11 cellular contexts compared by ENCODE assay signal in the genomic region with DNA sequence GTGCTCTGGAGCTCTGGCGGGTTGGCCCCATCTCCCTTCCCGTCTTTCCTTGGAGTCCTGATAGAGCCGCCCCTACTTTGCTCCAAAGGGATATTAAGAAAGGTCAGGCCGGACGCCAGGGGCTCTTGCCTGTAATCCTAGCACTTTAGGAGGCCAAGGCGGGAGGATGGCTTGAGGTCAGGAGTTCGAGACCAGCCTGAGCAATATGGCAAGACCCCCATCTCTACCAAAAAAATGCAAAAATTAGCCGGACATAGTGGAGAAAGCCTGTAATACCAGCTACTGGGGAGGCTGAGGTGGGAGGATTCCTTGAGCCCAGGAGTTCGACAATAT. TPM values are rescaled to one million over a fixed set of nuclear protein-coding genes. Genes with fewer than 3 reads are reported as not detected.
DNase-seq lines count a peak whose midpoint lies in the region; ATAC-seq and TF ChIP-seq lines count a peak whose summit lies in the region.
"Had no signal": no experiment of that assay in that cellular context is flagged by ENCODE, and none has a peak within 500 bp of the region (broad histone marks: within the 10 kb centered on the region; RNA-seq: fewer than 3 reads in every experiment).

No MANE protein-coding gene starts in this region.

- DNase-seq in stimulated activated naive CD8-positive, alpha-beta T cell treated with anti-CD3 and anti-CD28 coated beads, Interleukin-15, amount 100 ng/mL, for 72 hours: no peak
- DNase-seq in stimulated activated naive CD8-positive, alpha-beta T cell treated with anti-CD3 and anti-CD28 coated beads, Interleukin-15, Interleukin-2, amounts not matched to agents 100 U/mL and 50 U/mL, for 24 hours: no peak
- DNase-seq in colonic mucosa: no peak
- no peak for DNase-seq in nephron progenitor cell
- no peak for DNase-seq in vagina (ENCODE audit: extremely low spot score in 2 of 2)
- DNase-seq in H7: no peak
- no peak for DNase-seq in kidney glomerular epithelial cell (lab: John Stamatoyannopoulos, UW)

- H3K27me3 Mint-ChIP-seq in stimulated activated naive CD8-positive, alpha-beta T cell treated with anti-CD3 and anti-CD28 coated beads, Interleukin-15, amount 100 ng/mL, for 72 hours: peaks cover 94% of the 10 kb centered on the region
- peaks cover 83% of the 10 kb centered on the region for H3K27me3 Mint-ChIP-seq in nephron progenitor cell (ENCODE audit: low read depth, poor library complexity)

- no peak overlapping the region for H3K9ac ChIP-seq in colonic mucosa (ENCODE audit: low read depth in 2 of 2, low read length in 2 of 2)

- H3K4me1 Mint-ChIP-seq in stimulated activated naive CD8-positive, alpha-beta T cell treated with anti-CD3 and anti-CD28 coated beads, Interleukin-15, amount 100 ng/mL, for 72 hours: peaks cover 16% of the 10 kb centered on the region
- peaks cover 12% of the 10 kb centered on the region for H3K4me1 Mint-ChIP-seq in nephron progenitor cell

- H3K9me3 Mint-ChIP-seq in stimulated activated naive CD8-positive, alpha-beta T cell treated with anti-CD3 and anti-CD28 coated beads, Interleukin-15, amount 100 ng/mL, for 72 hours: no peaks in the 10 kb centered on the region
- no peaks in the 10 kb centered on the region for H3K9me3 Mint-ChIP-seq in nephron progenitor cell

- H3K27ac Mint-ChIP-seq in stimulated activated naive CD8-positive, alpha-beta T cell treated with anti-CD3 and anti-CD28 coated beads, Interleukin-15, amount 100 ng/mL, for 72 hours: no peak overlapping the region
- H3K27ac Mint-ChIP-seq in nephron progenitor cell: no peak overlapping the region
- H3K27ac Mint-ChIP-seq: activated CD4-positive, alpha-beta T cell treated with anti-CD3 and anti-CD28 coated beads for 36 hours had no signal

- H3K27ac ChIP-seq in colonic mucosa (no peak overlapping the region), vagina (no peak overlapping the region)

- no peak for ATAC-seq in stimulated activated naive CD8-positive, alpha-beta T cell treated with anti-CD3 and anti-CD28 coated beads, Interleukin-15, amount 100 ng/mL, for 72 hours
- no peak for ATAC-seq in stimulated activated naive CD8-positive, alpha-beta T cell treated with anti-CD3 and anti-CD28 coated beads, Interleukin-15, Interleukin-2, amounts not matched to agents 100 U/mL and 50 U/mL, for 24 hours
- ATAC-seq in GM18502 (IDR thresholded peaks at IDR 0.05; ENCODE audit: poor library complexity, unreplicated experiment): no peak

- H3K4me1 ChIP-seq in colonic mucosa (peaks cover 8% of the 10 kb centered on the region), vagina (peaks cover 22% of the 10 kb centered on the region)
- H3K4me1 ChIP-seq: BE2C had no signal

- peaks cover 19% of the 10 kb centered on the region for H3K27me3 ChIP-seq in colonic mucosa
- no peaks in the 10 kb centered on the region for H3K27me3 ChIP-seq in vagina
- peaks cover 27% of the 10 kb centered on the region for H3K27me3 ChIP-seq in H7 (ENCODE audit: control insufficient read depth, insufficient read depth, low read length)

- no peaks in the 10 kb centered on the region for H3K36me3 ChIP-seq in colonic mucosa
- no peaks in the 10 kb centered on the region for H3K36me3 ChIP-seq in vagina
- H3K36me3 ChIP-seq in H7 (replicated peaks; ENCODE audit: control insufficient read depth, insufficient read depth, low read length): no peaks in the 10 kb centered on the region
- H3K36me3 ChIP-seq: BE2C had no signal

- H3K4me3 ChIP-seq in colonic mucosa (peak overlapping the region; percentile 52), vagina (peak overlapping the region; percentile 34 to 41), H7 (ENCODE audit: insufficient read depth, low read depth, low read length) (no peak overlapping the region)

- no peaks in the 10 kb centered on the region for H3K9me3 ChIP-seq in colonic mucosa
- no peaks in the 10 kb centered on the region for H3K9me3 ChIP-seq in vagina
- H3K9me3 ChIP-seq: BE2C had no signal

- H3K4me3 Mint-ChIP-seq in stimulated activated naive CD8-positive, alpha-beta T cell treated with anti-CD3 and anti-CD28 coated beads, Interleukin-15, amount 100 ng/mL, for 72 hours: peak overlapping the region; percentile 35 to 45
- H3K4me3 Mint-ChIP-seq in nephron progenitor cell: peak overlapping the region; percentile 79
- H3K4me3 Mint-ChIP-seq: activated CD4-positive, alpha-beta T cell treated with anti-CD3 and anti-CD28 coated beads for 36 hours had no signal

- TF ChIP-seq CTCF in colonic mucosa (IDR thresholded peaks at IDR 0.05) (no peak), nephron progenitor cell (IDR thresholded peaks at IDR 0.05) (no peak), vagina (IDR thresholded peaks at IDR 0.05) (no peak)

- intact Hi-C loops in colonic mucosa (cut with DNase I): no loop called here
- intact Hi-C loops in vagina (cut with DNase I): no loop called here

- no peak for TF ChIP-seq POLR2A in vagina (IDR thresholded peaks at IDR 0.05)

- no peaks in the 10 kb centered on the region for H3K36me3 Mint-ChIP-seq in nephron progenitor cell (ENCODE audit: low read depth)

RNA-seq across cellular contexts. Expression of a gene that starts 0.3 kb away (rescaled TPM):
- 10 to 100 TPM in 1 of 2 donors, 1 to 10 TPM in 1; 9.5 to 15.7 TPM for total RNA-seq in colonic mucosa
- total RNA-seq in vagina: 6.1 TPM
- 0.63 and 0.73 TPM in 2 replicates for total RNA-seq in H7 (2014; rRNA removed; shearing (Covaris generic))
- total RNA-seq: activated CD4-positive, alpha-beta T cell treated with anti-CD3 and anti-CD28 coated beads for 36 hours; fibroblast of lung had no signal

RNA-seq across cellular contexts. Expression of a gene that starts 43.0 kb away (rescaled TPM):
- 1 to 10 TPM in 1 of 2 donors, under 1 TPM in 1; 0.62 to 2.0 TPM for total RNA-seq in colonic mucosa
- total RNA-seq in vagina: 5.4 TPM
- total RNA-seq in H7 (2014; rRNA removed; shearing (Covaris generic)): 6.0 and 6.4 TPM in 2 replicates

RNA-seq across cellular contexts. Expression of a gene that starts 46.3 kb away (rescaled TPM):
- total RNA-seq in colonic mucosa (10 to 100 TPM; 36.5 to 50.2 TPM), vagina (29.0 TPM)
- 34.5 and 52.3 TPM in 2 replicates for total RNA-seq in H7 (2014; rRNA removed; shearing (Covaris generic))

RNA-seq across cellular contexts. Expression of a gene that starts 58.6 kb away (rescaled TPM):
- 10 to 100 TPM in 1 of 2 donors, 1 to 10 TPM in 1; 9.7 to 15.1 TPM for total RNA-seq in colonic mucosa
- 7.1 TPM for total RNA-seq in vagina
- 2.4 and 2.7 TPM in 2 replicates for total RNA-seq in H7 (2014; rRNA removed; shearing (Covaris generic))

RNA-seq across cellular contexts. Expression of a gene that starts 58.8 kb away (rescaled TPM):
- total RNA-seq in colonic mucosa (10 to 100 TPM; 46.4 to 79.5 TPM), vagina (49.8 TPM)
- 39.3 and 48.0 TPM in 2 replicates for total RNA-seq in H7 (2014; rRNA removed; shearing (Covaris generic))
